ENCODE assay signal across 26 cellular contexts in genomic region chr10:112761256-112761655, GRCh38.
"Had no signal": no experiment of that assay in that cellular context is flagged by ENCODE, and none has a peak within 500 bp of the region (broad histone marks: within the 10 kb centered on the region; RNA-seq: fewer than 3 reads in every experiment).

No MANE protein-coding gene starts in this region.

- H3K4me3 ChIP-seq: esophagus muscularis mucosa, gastrocnemius medialis, right lobe of liver, skin epidermis, stomach, suprapubic skin, tibial nerve, uterus had no signal

- H3K36me3 ChIP-seq: esophagus muscularis mucosa, gastrocnemius medialis, right lobe of liver, stomach, suprapubic skin, tibial nerve, uterus had no signal

- DNase-seq: activated CD4-positive, alpha-beta T cell treated with anti-CD3 and anti-CD28 coated beads for 4 hours; activated CD4-positive, alpha-beta T cell treated with anti-CD3 and anti-CD28 coated beads, Interleukin-2, amount 50 U/mL, for 48 hours; activated CD4-positive, CD25-positive, alpha-beta regulatory T cell; activated CD8-positive, alpha-beta memory T cell treated with anti-CD3 and anti-CD28 coated beads, Interleukin-2, amount 50 U/mL, for 48 hours; activated naive CD4-positive, alpha-beta T cell; activated T-cell treated with anti-CD3 and anti-CD28 coated beads, Interleukin-2, amount 50 U/mL, for 4 hours; central memory CD4-positive, alpha-beta T cell; effector memory CD8-positive, alpha-beta T cell; gastrocnemius medialis; hypothalamus; nephron progenitor cell; nucleus accumbens; posterior cingulate gyrus; right lobe of liver; stomach; uterus had no signal

- H3K4me1 Mint-ChIP-seq: stimulated activated memory B cell treated with anti-CD40 and anti-IgM and Interleukin-4, amounts not matched to agents 10 μg/mL and 1 μg/mL and 100 μg/mL, for 72 hours had no signal

- H3K27me3 Mint-ChIP-seq: activated naive CD8-positive, alpha-beta T cell; effector memory CD8-positive, alpha-beta T cell; stimulated activated memory B cell treated with anti-CD40 and anti-IgM and Interleukin-4, amounts not matched to agents 10 μg/mL and 1 μg/mL and 100 μg/mL, for 72 hours had no signal

- H3K4me1 ChIP-seq: gastrocnemius medialis, right lobe of liver, stomach, uterus had no signal

- H3K4me3 Mint-ChIP-seq: activated naive CD8-positive, alpha-beta T cell; activated T-cell treated with anti-CD3 and anti-CD28 coated beads, Interleukin-2, amount 50 U/mL, for 4 hours; effector memory CD8-positive, alpha-beta T cell; nephron progenitor cell; stimulated activated memory B cell treated with anti-CD40 and anti-IgM and Interleukin-4, amounts not matched to agents 10 μg/mL and 1 μg/mL and 100 μg/mL, for 72 hours had no signal

- H3K27ac Mint-ChIP-seq: activated naive CD8-positive, alpha-beta T cell; activated T-helper 2 cell treated with anti-CD3 and anti-CD28 coated beads, Interferon-gamma antibody, Interleukin-2, Interleukin-4, amounts not matched to agents 10 μg/mL and 5 μg/mL and 100 μg/mL, durations not matched to agents 14 hours and 24 hours and 36 hours; effector memory CD8-positive, alpha-beta T cell; nephron progenitor cell; stimulated activated memory B cell treated with anti-CD40 and anti-IgM and Interleukin-4, amounts not matched to agents 10 μg/mL and 1 μg/mL and 100 μg/mL, for 72 hours had no signal

- H3K9me3 ChIP-seq: esophagus muscularis mucosa, gastrocnemius medialis, right lobe of liver, stomach, suprapubic skin, tibial nerve, uterus had no signal

- FAIRE-seq: astrocyte, colon, islet of Langerhans had no signal

- H3K27me3 ChIP-seq: esophagus muscularis mucosa, gastrocnemius medialis, right lobe of liver, stomach, suprapubic skin, tibial nerve, uterus had no signal

- H3K27ac ChIP-seq: esophagus muscularis mucosa, gastrocnemius medialis, right lobe of liver, skin epidermis, stomach, suprapubic skin, tibial nerve, uterus had no signal

- ATAC-seq: activated T-cell treated with anti-CD3 and anti-CD28 coated beads, Interleukin-2, amount 50 U/mL, for 4 hours; effector memory CD8-positive, alpha-beta T cell; gastrocnemius medialis; right lobe of liver; stimulated activated memory B cell treated with anti-CD40 and anti-IgM and Interleukin-4, amounts not matched to agents 10 μg/mL and 1 μg/mL and 100 μg/mL, for 72 hours had no signal

- H3K9me3 Mint-ChIP-seq: activated T-cell treated with anti-CD3 and anti-CD28 coated beads, Interleukin-2, amount 50 U/mL, for 4 hours; activated T-helper 2 cell treated with anti-CD3 and anti-CD28 coated beads, Interferon-gamma antibody, Interleukin-2, Interleukin-4, amounts not matched to agents 10 μg/mL and 5 μg/mL and 100 μg/mL, durations not matched to agents 14 hours and 24 hours and 36 hours; effector memory CD8-positive, alpha-beta T cell; nephron progenitor cell; stimulated activated memory B cell treated with anti-CD40 and anti-IgM and Interleukin-4, amounts not matched to agents 10 μg/mL and 1 μg/mL and 100 μg/mL, for 72 hours had no signal
